ENCODE assay signal across 8 cellular contexts in the genomic region with DNA sequence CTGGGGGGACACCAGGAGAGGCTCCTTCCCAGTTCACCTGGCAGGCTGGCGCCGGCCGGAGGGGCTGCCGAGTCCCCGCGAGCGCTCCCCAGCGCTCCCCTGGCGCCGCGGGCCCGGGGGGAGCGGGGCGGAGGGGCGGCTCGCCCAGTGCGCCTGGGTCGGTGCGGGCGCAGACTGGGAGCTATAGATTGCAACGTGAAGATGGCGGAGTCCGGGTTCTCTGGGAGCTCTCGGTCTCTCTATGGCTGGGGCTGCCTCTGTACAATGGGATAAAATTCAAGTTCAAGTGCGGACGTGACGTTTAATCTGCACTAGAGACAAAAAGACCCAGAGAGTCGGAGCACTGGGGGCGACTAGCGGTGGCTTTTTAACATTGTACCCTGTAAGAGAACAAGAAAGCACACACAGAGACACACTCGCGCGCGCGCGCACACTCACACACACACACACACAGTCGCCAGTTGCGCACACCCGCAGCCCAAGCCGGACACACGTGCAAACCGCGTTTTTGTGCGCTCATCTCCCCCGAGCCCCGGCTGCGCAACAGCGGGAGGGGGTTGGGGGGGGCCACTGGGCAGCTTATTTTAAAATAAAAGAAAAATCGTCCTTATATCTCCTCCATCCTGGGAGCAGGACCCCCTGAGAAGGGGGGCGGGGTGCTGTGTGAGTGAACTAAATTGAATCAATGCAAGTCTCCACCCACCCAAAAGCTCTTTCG. TPM values are rescaled to one million over a fixed set of nuclear protein-coding genes. Genes with fewer than 3 reads are reported as not detected.
DNase-seq lines count a peak whose midpoint lies in the region; ATAC-seq, FAIRE-seq and TF ChIP-seq lines count a peak whose summit lies in the region.

Gene BCL11B, minus strand, starts transcription at position 247 of the 718 bp plus-strand sequence. CDS start 979 bp downstream, outside the sequence.

- peaks cover 65% of the 10 kb centered on the region for H3K27me3 Mint-ChIP-seq in type B pancreatic cell

- H3K79me2 ChIP-seq in trophoblast cell (ENCODE audit: control insufficient read depth, insufficient read depth, low read length, poor library complexity) = peaks cover 4% of the 10 kb centered on the region

- no peaks in the 10 kb centered on the region; the same call in 1 of the 2 replicates for H3K4me1 ChIP-seq in SJCRH30
- H3K4me1 ChIP-seq in trophoblast cell (ENCODE audit: control insufficient read depth in 1 of 2, insufficient read depth in 2 of 2, low read length in 2 of 2) = peaks cover 28% of the 10 kb centered on the region in 2 experiments

- peak within 1 kb of the TSS; percentile 80 for H3K14ac ChIP-seq in trophoblast cell (ENCODE audit: low read length)

- no CpG with 5 or more reads among the region's 51 CpGs for WGBS in trophoblast cell (ENCODE audit: extremely low coverage, insufficient coverage, insufficient read length)

- DNase-seq in DMS79 treated with DMSO at 0.1 percent for 48 hours (lab: John Stamatoyannopoulos, UW) (peak; percentile 100), SJCRH30 (peak; percentile 84 to 93), activated gamma-delta T cell (lab: John Stamatoyannopoulos, UW) (peak; percentile 62), frontal cortex (ENCODE audit: low spot score in 2 of 2) (peak; percentile 51 to 63), trophoblast cell (peak in 1 of 2 donors; percentile 7), type B pancreatic cell (ENCODE audit: extremely low spot score, unreplicated experiment) (peak; percentile 90)

- H3K4me1 Mint-ChIP-seq in type B pancreatic cell (ENCODE audit: unreplicated experiment) = peaks cover 33% of the 10 kb centered on the region

- H2BK120ac ChIP-seq in trophoblast cell (ENCODE audit: insufficient read depth, low read length, poor library complexity) = no peak within 1 kb of the TSS

- ATAC-seq in GM21825 (IDR thresholded peaks at IDR 0.05; ENCODE audit: unreplicated experiment) = peak; percentile 68

- peak within 1 kb of the TSS; percentile 91 for H3K4me3 Mint-ChIP-seq in type B pancreatic cell

- peak within 1 kb of the TSS; percentile 37 for H2AFZ ChIP-seq in trophoblast cell (ENCODE audit: insufficient read depth, low read length, poor library complexity)

- H3K36me3 ChIP-seq in SJCRH30 (no peaks in the 10 kb centered on the region), trophoblast cell (ENCODE audit: control insufficient read depth in 1 of 2, insufficient read depth in 2 of 2, low read length in 2 of 2) (no peaks in the 10 kb centered on the region)

- H2AK5ac ChIP-seq in trophoblast cell (ENCODE audit: low read length) = no peak within 1 kb of the TSS

- no peaks in the 10 kb centered on the region for H3K9me3 Mint-ChIP-seq in type B pancreatic cell

- peak within 1 kb of the TSS; percentile 67 for H3K4me3 ChIP-seq in SJCRH30
- peak within 1 kb of the TSS; percentile 75 for H3K4me3 ChIP-seq in trophoblast cell (ENCODE audit: low read depth, low read length)

- peak within 1 kb of the TSS; percentile 83 for H3K27ac Mint-ChIP-seq in type B pancreatic cell

- H3K9me3 ChIP-seq in SJCRH30 (replicated peaks) (no peaks in the 10 kb centered on the region), trophoblast cell (ENCODE audit: insufficient read depth, low read depth, low read length) (peaks cover 3% of the 10 kb centered on the region)

- H3K23ac ChIP-seq in trophoblast cell (ENCODE audit: low read length) = no peak within 1 kb of the TSS

- H2BK5ac ChIP-seq in trophoblast cell (ENCODE audit: low read depth, low read length, poor library complexity) = peak within 1 kb of the TSS; percentile 12

- no peaks in the 10 kb centered on the region for H3K36me3 Mint-ChIP-seq in type B pancreatic cell

- FAIRE-seq in frontal cortex (lab: Jason Lieb, UNC) = no peak

- H3K9ac ChIP-seq in trophoblast cell (ENCODE audit: low read length) = peak within 1 kb of the TSS; percentile 7

- no peak within 1 kb of the TSS for H2BK12ac ChIP-seq in trophoblast cell (ENCODE audit: low read length)

- H3K4ac ChIP-seq in trophoblast cell (ENCODE audit: low read depth, low read length) = peak within 1 kb of the TSS; percentile 33

- peak within 1 kb of the TSS; percentile 98 for H3K4me2 ChIP-seq in trophoblast cell (ENCODE audit: low read length)

- TF ChIP-seq CTCF in LNCAP (IDR thresholded peaks at IDR 0.05) = peak; percentile 50
- peak; percentile 78 for TF ChIP-seq CTCF in type B pancreatic cell (conservative IDR thresholded peaks at IDR 0.05)

- peak within 1 kb of the TSS; percentile 58 for H4K91ac ChIP-seq in trophoblast cell (ENCODE audit: low read depth, low read length)

- H3K27ac ChIP-seq in SJCRH30 (peak within 1 kb of the TSS; percentile 40), trophoblast cell (ENCODE audit: low read depth, low read length) (no peak within 1 kb of the TSS)

- H4K12ac ChIP-seq in trophoblast cell (ENCODE audit: low read depth, low read length) = peak within 1 kb of the TSS; percentile 12

- H3K18ac ChIP-seq in trophoblast cell (ENCODE audit: low read length) = peak within 1 kb of the TSS; percentile 74

- H4K8ac ChIP-seq in trophoblast cell (ENCODE audit: low read depth, low read length) = no peak within 1 kb of the TSS

- peaks cover 14% of the 10 kb centered on the region for H3K79me1 ChIP-seq in trophoblast cell (ENCODE audit: low read length)

- H3K27me3 ChIP-seq in SJCRH30 (peaks cover 7% of the 10 kb centered on the region), trophoblast cell (ENCODE audit: insufficient read depth, low read length) (peaks cover 9% of the 10 kb centered on the region)

RNA-seq across cellular contexts. Expression of gene BCL11B, which starts in this region (rescaled TPM):
- 1.7 and 2.2 TPM in 2 replicates for total RNA-seq in SJCRH30 (2014; rRNA removed; shearing (Covaris generic))
- total RNA-seq in frontal cortex (58.3 TPM), type B pancreatic cell (ENCODE audit: low replicate concordance) (11.4 and 32.0 TPM in 2 replicates)
- 1.0 and 1.1 TPM in 2 replicates for polyA plus RNA-seq in trophoblast cell (2013)
